In genomic region chr17:69466905-69467630, GRCh38 we compare ENCODE assay signal across 13 cellular contexts. TPM values are rescaled to one million over a fixed set of nuclear protein-coding genes. Genes with fewer than 3 reads are reported as not detected.
DNase-seq lines count a peak whose midpoint lies in the region; ATAC-seq and TF ChIP-seq lines count a peak whose summit lies in the region.
"Had no signal": no experiment of that assay in that cellular context is flagged by ENCODE, and none has a peak within 500 bp of the region (broad histone marks: within the 10 kb centered on the region; RNA-seq: fewer than 3 reads in every experiment).

No MANE protein-coding gene starts in this region.

- H3K27ac Mint-ChIP-seq in memory B cell = peak overlapping the region; percentile 41
- H3K27ac Mint-ChIP-seq: activated T-cell treated with anti-CD3 and anti-CD28 coated beads, Interleukin-2, amount 50 U/mL, for 24 hours; T-cell had no signal

- H3K36me3 Mint-ChIP-seq in memory B cell = peaks cover 19% of the 10 kb centered on the region

- H3K36me3 ChIP-seq in effector memory CD4-positive, alpha-beta T cell (ENCODE audit: control insufficient read depth, insufficient read depth, low read length) = no peaks in the 10 kb centered on the region
- H3K36me3 ChIP-seq: tibial artery had no signal

- no peaks in the 10 kb centered on the region for H3K4me1 ChIP-seq in effector memory CD4-positive, alpha-beta T cell (ENCODE audit: control insufficient read depth, insufficient read depth, low read length, poor library complexity, severe bottlenecking)
- H3K4me1 ChIP-seq: tibial artery had no signal

- H3K27me3 ChIP-seq in effector memory CD4-positive, alpha-beta T cell (replicated peaks; ENCODE audit: control insufficient read depth, insufficient read depth, low read length, poor library complexity, severe bottlenecking) = no peaks in the 10 kb centered on the region
- H3K27me3 ChIP-seq: tibial artery had no signal

- H3K27ac ChIP-seq in effector memory CD4-positive, alpha-beta T cell (ENCODE audit: insufficient read depth, low read length, poor library complexity, severe bottlenecking) = no peak overlapping the region
- H3K27ac ChIP-seq: tibial artery had no signal

- no peak for ATAC-seq in memory B cell (ENCODE audit: low read depth)
- no peak for ATAC-seq in GM21390 (IDR thresholded peaks at IDR 0.05; ENCODE audit: unreplicated experiment)
- no peak for ATAC-seq in HG02610 (IDR thresholded peaks at IDR 0.05; ENCODE audit: unreplicated experiment)
- ATAC-seq: T-cell had no signal

- no peaks in the 10 kb centered on the region for H3K9me3 ChIP-seq in effector memory CD4-positive, alpha-beta T cell (ENCODE audit: control insufficient read depth, low read length)
- H3K9me3 ChIP-seq: tibial artery had no signal

- TF ChIP-seq CTCF in GM10266 (IDR thresholded peaks at IDR 0.05; ENCODE audit: control insufficient read depth, insufficient read depth, low read depth, missing control alignments) = no peak

- no peaks in the 10 kb centered on the region for H3K9me3 Mint-ChIP-seq in memory B cell
- H3K9me3 Mint-ChIP-seq: activated T-cell treated with anti-CD3 and anti-CD28 coated beads, Interleukin-2, amount 50 U/mL, for 24 hours; T-cell had no signal

- H3K4me3 ChIP-seq in effector memory CD4-positive, alpha-beta T cell (ENCODE audit: insufficient read depth, low read depth, low read length, poor library complexity, severe bottlenecking) = no peak overlapping the region
- H3K4me3 ChIP-seq: tibial artery had no signal

- H3K4me3 Mint-ChIP-seq in memory B cell = no peak overlapping the region
- H3K4me3 Mint-ChIP-seq: activated T-cell treated with anti-CD3 and anti-CD28 coated beads, Interleukin-2, amount 50 U/mL, for 24 hours; T-cell had no signal

- peaks cover 9% of the 10 kb centered on the region for H3K4me1 Mint-ChIP-seq in memory B cell

- no peaks in the 10 kb centered on the region for H3K27me3 Mint-ChIP-seq in memory B cell
- H3K27me3 Mint-ChIP-seq: activated T-cell treated with anti-CD3 and anti-CD28 coated beads, Interleukin-2, amount 50 U/mL, for 24 hours; T-cell had no signal

- DNase-seq in DMS 273 (lab: John Stamatoyannopoulos, UW; ENCODE audit: unreplicated experiment) = peak; percentile 83
- peak; percentile 53 for DNase-seq in NCI-H1694 (lab: John Stamatoyannopoulos, UW)
- peak; percentile 81 to 95 for DNase-seq in dermis microvascular lymphatic vessel endothelial cell (ENCODE audit: low read depth in 2 of 2)
- no peak for DNase-seq in memory B cell (ENCODE audit: low spot score in 2 of 2)
- DNase-seq in GM10266 (ENCODE audit: extremely low spot score) = no peak
- no peak for DNase-seq in effector memory CD4-positive, alpha-beta T cell
- DNase-seq: activated T-cell treated with anti-CD3 and anti-CD28 coated beads, Interleukin-2, amount 50 U/mL, for 24 hours; GDM1; NCI-H1105 treated with DMSO at 0.1 percent for 48 hours; T-cell; tibial artery had no signal

RNA-seq across cellular contexts. Expression of gene MAP2K6, which starts 52.6 kb away (rescaled TPM):
- 3.8 and 7.3 TPM in 2 replicates for total RNA-seq in dermis microvascular lymphatic vessel endothelial cell

Comparison
In these comparisons a context has a peak if more than half of its experiments do, and no peak if none do; other contexts are left out.
1. DNase-seq: peak in DMS 273 (single experiment), NCI-H1694 (single experiment) and dermis microvascular lymphatic vessel endothelial cell (2 of 2); none in memory B cell (0 of 2), GM10266 (single experiment) and effector memory CD4-positive, alpha-beta T cell (0 of 3).